8 cellular contexts compared by ENCODE assay signal in genomic region chr2:64608867-64609228, GRCh38. TPM values are rescaled to one million over a fixed set of nuclear protein-coding genes. Genes with fewer than 3 reads are reported as not detected.
DNase-seq lines count a peak whose midpoint lies in the region; ATAC-seq, FAIRE-seq and TF ChIP-seq lines count a peak whose summit lies in the region.

No MANE protein-coding gene starts in this region.

- ATAC-seq in activated naive CD4-positive, alpha-beta T cell treated with anti-CD3 and anti-CD28 coated beads, Interleukin-2, amount 50 U/mL, for 72 hours: peak; percentile 0 to 6
- ATAC-seq in HepG2: no peak
- ATAC-seq in upper lobe of left lung (ENCODE audit: low FRiP score in 2 of 2): peak in 1 of 2 donors; percentile 3

- CTCF ChIA-PET in HEK293T (lab: Yijun Ruan, JAX): no interaction called here
- CTCF ChIA-PET in HepG2 (lab: Yijun Ruan, JAX; ENCODE audit: low intra/inter-chr PET ratio, low total read pairs): no interaction called here

- peak; percentile 21 to 35 for DNase-seq in AML-193 (lab: John Stamatoyannopoulos, UW)
- no peak for DNase-seq in HEK293T (ENCODE audit: extremely low spot score)
- DNase-seq in activated naive CD4-positive, alpha-beta T cell treated with anti-CD3 and anti-CD28 coated beads, Interleukin-2, amount 50 U/mL, for 72 hours (ENCODE audit: low spot score in 2 of 2): no peak
- no peak for DNase-seq in HepG2 (ENCODE audit: low spot score)
- DNase-seq in upper lobe of left lung: no peak
- DNase-seq in ecto neural progenitor cell (ENCODE audit: low spot score): no peak
- DNase-seq in GF-D8 (lab: John Stamatoyannopoulos, UW): no peak
- DNase-seq in cerebellum (ENCODE audit: low spot score): no peak

- H3K9me3 Mint-ChIP-seq in activated naive CD4-positive, alpha-beta T cell treated with anti-CD3 and anti-CD28 coated beads, Interleukin-2, amount 50 U/mL, for 72 hours: peaks cover 0 to 9% of the 10 kb centered on the region in 2 donors

- POLR2A ChIA-PET in HEK293T (lab: Yijun Ruan, JAX): interaction anchor here (1.2 kb wide), 1 partner anchor 250 kb away, joined by 3 read pairs; no protein-coding TSS in a partner anchor
- POLR2A ChIA-PET in HepG2 (lab: Yijun Ruan, JAX): interaction anchor here (3.2 kb wide), 1 partner anchor 45 kb away, joined by 19 read pairs; the partner anchor contains the start of gene SERTAD2

- WGBS in HepG2 (ENCODE audit: low lambda C conversion rate): 60% methylated on average over 9 of the region's 20 CpGs
- 10 to 32% methylated on average over 9 to 14 of the region's 20 CpGs for WGBS in upper lobe of left lung, 2 donors

- TF ChIP-seq CTCF in HepG2 (CRISPR knock-in tag; IDR thresholded peaks at IDR 0.05) (no peak), upper lobe of left lung (IDR thresholded peaks at IDR 0.05) (no peak)

- H3K36me3 ChIP-seq in HepG2 (replicated peaks in 1 of 2; ENCODE audit: control insufficient read depth in 1 of 2, insufficient read depth in 2 of 2, low read length in 2 of 2) (no peaks in the 10 kb centered on the region), upper lobe of left lung (no peaks in the 10 kb centered on the region)

- H3K4me3 ChIP-seq in HepG2 (replicated peaks in 1 of 3; ENCODE audit: insufficient read depth in 1 of 3, low read depth in 2 of 3, low read length in 3 of 3) (peak overlapping the region in 2 of 3 experiments; percentile 35 to 68; a peak in 3 of 6 replicates), upper lobe of left lung (peak overlapping the region; percentile 8 to 64 (median 54))

- H3K9ac ChIP-seq in HepG2 (ENCODE audit: insufficient read depth, low read depth, low read length): peak overlapping the region; percentile 17; the same call in 1 of the 2 replicates

- in situ Hi-C loops in HepG2 (cut with HindIII; ENCODE audit: extremely low pct_ligation_motif_present, low pct_unique_long_range_greater_than_20kb): loop anchor here (25.0 kb wide), 1 partner anchor 953 kb away; no protein-coding TSS in a partner anchor

- TF ChIP-seq POLR2A in HepG2 (IDR thresholded peaks at IDR 0.05; ENCODE audit: insufficient read depth in 1 of 2, low read depth in 2 of 2, low read length in 2 of 2): no peak
- no peak for TF ChIP-seq POLR2A in upper lobe of left lung (IDR thresholded peaks at IDR 0.05)

- peak overlapping the region; percentile 64 for H3K4me2 ChIP-seq in HepG2 (ENCODE audit: low read depth, low read length)

- BruUV-seq in HepG2 (replicated peaks; lab: Mats Ljungman, UMichigan): no TSS peak

- H3K27me3 ChIP-seq in HepG2 (ENCODE audit: control insufficient read depth in 1 of 2, insufficient read depth in 2 of 2, low read length in 2 of 2): no peaks in the 10 kb centered on the region
- H3K27me3 ChIP-seq in upper lobe of left lung: no peaks in the 10 kb centered on the region

- peak overlapping the region; percentile 57 to 81 for H3K27ac Mint-ChIP-seq in activated naive CD4-positive, alpha-beta T cell treated with anti-CD3 and anti-CD28 coated beads, Interleukin-2, amount 50 U/mL, for 72 hours

- no peak overlapping the region for H3K27ac ChIP-seq in HepG2 (ENCODE audit: extremely low read length, insufficient read depth, low read length)
- peak overlapping the region; percentile 42 to 87 (median 70) for H3K27ac ChIP-seq in upper lobe of left lung

- no peak for TF ChIP-seq RAD21 in HepG2 (CRISPR knock-in tag; IDR thresholded peaks at IDR 0.05)

- no peak for FAIRE-seq in HepG2 (lab: Jason Lieb, UNC)

- H4K20me1 ChIP-seq in HepG2 (ENCODE audit: insufficient read depth, low read length): no peaks in the 10 kb centered on the region

- intact Hi-C loops in HepG2 (cut with micrococcal nuclease; ENCODE audit: unreplicated experiment): loop anchor here (5.0 kb wide), 1 partner anchor 38 kb away; no protein-coding TSS in a partner anchor

- no peak overlapping the region for H2AFZ ChIP-seq in HepG2 (ENCODE audit: low read length)

- H3K4me1 ChIP-seq in HepG2 (ENCODE audit: insufficient read depth, low read length) (peaks cover 28% of the 10 kb centered on the region), upper lobe of left lung (peaks cover 12 to 32% (median 20%) of the 10 kb centered on the region in 4 donors)

- H3K79me2 ChIP-seq in HepG2 (ENCODE audit: insufficient read depth, low read length): no peaks in the 10 kb centered on the region

- H3K9me3 ChIP-seq in HepG2 (ENCODE audit: low read length): peaks cover 5% of the 10 kb centered on the region; the same call in 1 of the 2 replicates
- no peaks in the 10 kb centered on the region for H3K9me3 ChIP-seq in upper lobe of left lung

- H3K36me3 Mint-ChIP-seq in activated naive CD4-positive, alpha-beta T cell treated with anti-CD3 and anti-CD28 coated beads, Interleukin-2, amount 50 U/mL, for 72 hours: peaks cover 5 to 12% of the 10 kb centered on the region in 2 donors

- TF ChIP-seq EP300 in HepG2 (IDR thresholded peaks at IDR 0.05; ENCODE audit: low read depth in 2 of 2, low read length in 2 of 2) (no peak), HepG2 (CRISPR knock-in tag; IDR thresholded peaks at IDR 0.05; ENCODE audit: borderline replicate concordance) (no peak), upper lobe of left lung (IDR thresholded peaks at IDR 0.05) (no peak)

TF ChIP-seq in HEK293T, 16 proteins besides CTCF, POLR2A, EP300 and RAD21:
- TF ChIP-seq ZNF384 (IDR thresholded peaks at IDR 0.05): peak; percentile 71; the same call in 1 of the 2 replicates
- peak; percentile 81 for TF ChIP-seq L3MBTL2 (conservative IDR thresholded peaks at IDR 0.05)
- no peak for TF ChIP-seq HDGF (IDR thresholded peaks at IDR 0.05; ENCODE audit: borderline replicate concordance)

TF ChIP-seq in HepG2, 621 proteins besides CTCF, POLR2A, EP300 and RAD21 (continues in another document):
- TF ChIP-seq ZNF83 (CRISPR knock-in tag; IDR thresholded peaks at IDR 0.05; ENCODE audit: borderline replicate concordance): 0 out of 2 replicates have a peak, but pooled peaks have one; percentile 25
- TF ChIP-seq FOXC1 (CRISPR knock-in tag; IDR thresholded peaks at IDR 0.05; ENCODE audit: borderline replicate concordance): peak; percentile 54; the same call in 1 of the 2 replicates
- TF ChIP-seq HES4 (CRISPR knock-in tag; IDR thresholded peaks at IDR 0.05; ENCODE audit: borderline replicate concordance): no peak
- no peak for TF ChIP-seq ZNF468 (CRISPR knock-in tag; IDR thresholded peaks at IDR 0.05)
- TF ChIP-seq ZNF687 (CRISPR knock-in tag; IDR thresholded peaks at IDR 0.05): peak; percentile 64
- TF ChIP-seq TSC22D2 (CRISPR knock-in tag; IDR thresholded peaks at IDR 0.05; ENCODE audit: borderline replicate concordance): no peak

RNA-seq across cellular contexts. Expression of gene SERTAD2, which starts 44.9 kb away (rescaled TPM):
- total RNA-seq in activated naive CD4-positive, alpha-beta T cell treated with anti-CD3 and anti-CD28 coated beads, Interleukin-2, amount 50 U/mL, for 72 hours: 10 to 100 TPM; 17.8 to 46.4 TPM
- total RNA-seq in HepG2 (2016; rRNA removed; fragmentation: Illumina TruSeq; extraction: Trizol): 6.7 and 11.8 TPM in 2 replicates
- 1.4 and 1.5 TPM in 2 replicates for total RNA-seq in HepG2 (2016; cell fraction: cytosol; rRNA removed; fragmentation: Illumina TruSeq; extraction: Trizol; ENCODE audit: low read depth)
- total RNA-seq in HepG2 (2016; cell fraction: insoluble cytoplasmic fraction; rRNA removed; fragmentation: Illumina TruSeq; extraction: Trizol): 6.7 and 10.6 TPM in 2 replicates
- 7.8 and 8.3 TPM in 2 replicates for total RNA-seq in HepG2 (2016; cell fraction: membrane; rRNA removed; fragmentation: Illumina TruSeq; extraction: Trizol)
- total RNA-seq in HepG2 (2016; cell fraction: nucleus; rRNA removed; fragmentation: Illumina TruSeq; extraction: Trizol): 14.3 and 14.5 TPM in 2 replicates
- polyA plus RNA-seq in HepG2 (2011; rRNA removed): 22.6 and 23.5 TPM in 2 replicates
- polyA plus RNA-seq in HepG2 (2011; cell fraction: cytosol; rRNA removed): 18.0 and 25.0 TPM in 2 replicates
- 19.6 and 25.0 TPM in 2 replicates for polyA plus RNA-seq in HepG2 (2011; cell fraction: nucleus; rRNA removed)
- polyA plus RNA-seq in HepG2 (2012): 42.6 and 46.2 TPM in 2 replicates
- 1.8 and 2.6 TPM in 2 replicates for polyA plus RNA-seq in HepG2 (2016; cell fraction: cytosol; fragmentation: Illumina TruSeq; extraction: Trizol; ENCODE audit: low read depth)
- 15.8 and 17.6 TPM in 2 replicates for polyA plus RNA-seq in HepG2 (2016; cell fraction: insoluble cytoplasmic fraction; fragmentation: Illumina TruSeq; extraction: Trizol; ENCODE audit: low read depth)
- polyA plus RNA-seq in HepG2 (2016; cell fraction: membrane; fragmentation: Illumina TruSeq; extraction: Trizol; ENCODE audit: low read depth): 6.6 and 6.8 TPM in 2 replicates
- polyA plus RNA-seq in HepG2 (2016; cell fraction: nucleus; fragmentation: Illumina TruSeq; extraction: Trizol; ENCODE audit: insufficient read depth, low read depth): 25.6 and 26.8 TPM in 2 replicates
- 7.6 and 39.9 TPM in 2 replicates for polyA minus RNA-seq in HepG2 (2011; rRNA and poly(A)+ RNA removed; ENCODE audit: low replicate concordance)
- 37.8 and 40.2 TPM in 2 replicates for polyA minus RNA-seq in HepG2 (2011; cell fraction: cytosol; rRNA and poly(A)+ RNA removed)
- 37.5 and 39.7 TPM in 2 replicates for polyA minus RNA-seq in HepG2 (2011; cell fraction: nucleus; rRNA and poly(A)+ RNA removed)
- total RNA-seq in upper lobe of left lung: 10 to 100 TPM; 10.4 to 43.0 (median 20.0) TPM
- total RNA-seq in cerebellum: 5.8 TPM

Comparison
In these comparisons a context has a peak if more than half of its experiments do, and no peak if none do; other contexts are left out.
1. DNase-seq: peak in AML-193 (2 of 2); none in HEK293T (single experiment), activated naive CD4-positive, alpha-beta T cell treated with anti-CD3 and anti-CD28 coated beads, Interleukin-2, amount 50 U/mL, for 72 hours (0 of 2), HepG2 (single experiment), upper lobe of left lung (0 of 2), ecto neural progenitor cell (single experiment), GF-D8 (single experiment) and cerebellum (single experiment).